Comparison of ENCODE assay signal across 17 cellular contexts in the genomic region with DNA sequence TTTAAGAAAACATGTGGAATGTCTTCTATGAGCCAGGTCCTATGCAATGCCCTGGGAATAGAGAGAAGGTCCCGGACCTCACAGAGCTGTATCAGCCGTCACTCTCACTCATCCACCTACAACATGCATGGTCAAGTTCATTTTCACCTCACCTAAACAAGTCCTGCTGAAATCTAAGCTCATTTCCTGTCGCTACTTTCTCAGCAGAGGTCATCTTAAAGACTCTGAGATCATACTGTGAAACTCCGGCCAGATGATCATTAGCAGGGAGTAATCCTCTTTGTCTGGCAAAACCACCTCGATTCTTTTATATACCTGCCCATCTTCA.
"Had no signal": no experiment of that assay in that cellular context is flagged by ENCODE, and none has a peak within 500 bp of the region (broad histone marks: within the 10 kb centered on the region; RNA-seq: fewer than 3 reads in every experiment).

No MANE protein-coding gene starts in this region.

- H3K9me3 ChIP-seq: adrenal gland, colonic mucosa, mucosa of descending colon, pancreas, sigmoid colon, spleen had no signal

- H3K4me1 ChIP-seq: colonic mucosa, sigmoid colon had no signal

- H3K27ac ChIP-seq: adrenal gland, colonic mucosa, pancreas, sigmoid colon, spleen had no signal

- ATAC-seq: activated T-cell treated with anti-CD3 and anti-CD28 coated beads, Interleukin-2, amount 50 U/mL, for 4 hours; left lobe of liver; naive thymus-derived CD4-positive, alpha-beta T cell; pancreas; stimulated activated naive CD8-positive, alpha-beta T cell treated with anti-CD3 and anti-CD28 coated beads, Interleukin-15, amount 100 ng/mL, for 72 hours had no signal

- H3K27me3 ChIP-seq: adrenal gland, colonic mucosa, pancreas, sigmoid colon, spleen had no signal

- H3K4me3 ChIP-seq: adrenal gland, colonic mucosa, mucosa of descending colon, pancreas, sigmoid colon, spleen had no signal

- DNase-seq: activated CD4-positive, alpha-beta T cell treated with anti-CD3 and anti-CD28 coated beads, Interleukin-2, amount 50 U/mL, for 48 hours; activated effector memory CD4-positive, alpha-beta T cell treated with Interleukin-2 at 50 U/mL for 16 hours; activated T-cell treated with anti-CD3 and anti-CD28 coated beads, Interleukin-2, amount 50 U/mL, for 4 hours; adrenal gland; caudate nucleus; colonic mucosa; foreskin fibroblast; mucosa of descending colon; naive thymus-derived CD4-positive, alpha-beta T cell; pancreas; sigmoid colon; spleen; stimulated activated CD4-positive, alpha-beta T cell treated with anti-CD3 and anti-CD28 coated beads, Interleukin-1b, Interleukin-23, amount 100 ng/mL, for 48 hours; stimulated activated naive CD8-positive, alpha-beta T cell treated with anti-CD3 and anti-CD28 coated beads, Interleukin-15, amount 100 ng/mL, for 72 hours; T-helper 1 cell; T1000 had no signal

- H3K36me3 ChIP-seq: adrenal gland, colonic mucosa, pancreas, sigmoid colon, spleen had no signal
